ENCODE assay signal across 23 cellular contexts in the genomic region with DNA sequence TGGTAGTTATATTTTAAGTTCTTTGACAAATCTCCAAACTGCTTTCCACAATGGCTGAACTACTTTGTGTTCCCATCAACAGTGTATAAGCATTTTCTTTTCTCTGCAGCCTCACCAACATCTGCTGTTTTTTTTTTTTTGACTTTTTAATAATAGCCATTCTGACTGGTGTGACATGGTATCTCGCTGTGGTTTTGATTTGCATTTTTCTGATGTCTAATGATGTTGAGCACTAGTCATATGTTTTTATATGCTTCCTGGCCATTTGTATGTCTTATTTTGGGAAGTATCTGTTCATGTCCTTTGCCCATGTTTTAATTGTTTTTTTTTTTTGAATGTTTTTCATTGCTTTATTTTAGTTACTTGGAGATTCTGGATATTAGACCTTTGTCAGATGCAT.
"Had no signal": no experiment of that assay in that cellular context is flagged by ENCODE, and none has a peak within 500 bp of the region (broad histone marks: within the 10 kb centered on the region; RNA-seq: fewer than 3 reads in every experiment).

No MANE protein-coding gene starts in this region.

- H3K27me3 ChIP-seq: MG63, SJCRH30 had no signal

- ATAC-seq: K562, Right ventricle myocardium inferior, SK-N-SH treated with all-trans-retinoic acid at 6 μM for 48 hours had no signal

- H3K4me3 ChIP-seq: K562, MG63, SJCRH30 had no signal

- H3K36me3 ChIP-seq: MG63, SJCRH30 had no signal

- DNase-seq: Kasumi-1, MG63, NCI-H1105, NCI-H1417 treated with DMSO at 0.1 percent for 48 hours, NCI-H146, NCI-H1694 treated with DMSO at 0.1 percent for 48 hours, NCI-H1930, NCI-H2081 treated with DMSO at 0.1 percent for 48 hours, NCI-H2171, NCI-H226, NCI-H446, NCI-H510A, NCI-H524 treated with DMSO at 0.1 percent for 48 hours, NCI-H69, NCI-H774, SHP77 treated with DMSO at 0.1 percent for 48 hours, SJCRH30, T-helper 1 cell had no signal

- H3K9me3 ChIP-seq: MG63, SJCRH30 had no signal

- H3K27ac ChIP-seq: HL-60, KMS-11, SJCRH30 had no signal
